Comparison of ENCODE assay signal across 7 cellular contexts in genomic region chr7:7311001-7311400, GRCh38.
"Had no signal": no experiment of that assay in that cellular context is flagged by ENCODE, and none has a peak within 500 bp of the region (broad histone marks: within the 10 kb centered on the region; RNA-seq: fewer than 3 reads in every experiment).

No MANE protein-coding gene starts in this region.

- FAIRE-seq: GM12878, GM12891, GM12892, GM18507, GM19239 had no signal

- H3K4me3 ChIP-seq: GM12878 had no signal

- DNase-seq: GDM1, GF-D8 had no signal

- ATAC-seq: GM12878 had no signal
